In genomic region chr22:39705386-39705785, GRCh38 we compare ENCODE assay signal across 1 cellular context.
TF ChIP-seq lines count a peak whose summit lies in the region.

No MANE protein-coding gene starts in this region.

TF ChIP-seq in H1, 55 proteins besides CTCF, POLR2A, EP300 and RAD21:
- TF ChIP-seq JUND (IDR thresholded peaks at IDR 0.05; ENCODE audit: low read length) = no peak
- TF ChIP-seq SIX5 (IDR thresholded peaks at IDR 0.05; ENCODE audit: low read depth, low read length) = no peak
- TF ChIP-seq RBBP5 (IDR thresholded peaks at IDR 0.05; ENCODE audit: borderline replicate concordance, low read depth, low read length) = no peak
- TF ChIP-seq SP4 (IDR thresholded peaks at IDR 0.05; ENCODE audit: low read length) = no peak
- no peak for TF ChIP-seq ATF2 (IDR thresholded peaks at IDR 0.05; ENCODE audit: low read length)
- TF ChIP-seq CBX5 (IDR thresholded peaks at IDR 0.05; ENCODE audit: low read depth, low read length) = no peak
- no peak for TF ChIP-seq SAP30 (IDR thresholded peaks at IDR 0.05; ENCODE audit: insufficient read depth, insufficient replicate concordance, low read length)
- TF ChIP-seq SRF (IDR thresholded peaks at IDR 0.05; ENCODE audit: low read depth, low read length) = no peak
- no peak for TF ChIP-seq RFX5 (IDR thresholded peaks at IDR 0.05; ENCODE audit: borderline replicate concordance, low read depth, low read length)
- TF ChIP-seq RXRA (IDR thresholded peaks at IDR 0.05; ENCODE audit: insufficient read depth, low read depth, low read length) = no peak
- no peak for TF ChIP-seq NRF1 (IDR thresholded peaks at IDR 0.05; ENCODE audit: low read depth, low read length)
- no peak for TF ChIP-seq SUZ12 (IDR thresholded peaks at IDR 0.05; ENCODE audit: low read length)
- TF ChIP-seq EZH2 (IDR thresholded peaks at IDR 0.05; ENCODE audit: low read depth, low read length, severe bottlenecking) = no peak
- TF ChIP-seq GABPA (IDR thresholded peaks at IDR 0.05; ENCODE audit: borderline replicate concordance, insufficient read depth, low read length) = no peak
- no peak for TF ChIP-seq MAX (IDR thresholded peaks at IDR 0.05)
- TF ChIP-seq TBP (IDR thresholded peaks at IDR 0.05; ENCODE audit: low read depth, low read length) = no peak
